In genomic region chr11:13966486-13966885, GRCh38 we compare ENCODE assay signal across 31 cellular contexts. TPM values are rescaled to one million over a fixed set of nuclear protein-coding genes. Genes with fewer than 3 reads are reported as not detected.
DNase-seq lines count a peak whose midpoint lies in the region; ATAC-seq and TF ChIP-seq lines count a peak whose summit lies in the region.
"Had no signal": no experiment of that assay in that cellular context is flagged by ENCODE, and none has a peak within 500 bp of the region (broad histone marks: within the 10 kb centered on the region; RNA-seq: fewer than 3 reads in every experiment).

No MANE protein-coding gene starts in this region.

- H3K9me3 Mint-ChIP-seq in Caco-2 (ENCODE audit: unreplicated experiment) (no peaks in the 10 kb centered on the region), nephron progenitor cell (no peaks in the 10 kb centered on the region)
- H3K9me3 Mint-ChIP-seq in stimulated activated memory B cell treated with anti-CD40 and anti-IgM and Interleukin-4, amounts not matched to agents 10 μg/mL and 1 μg/mL and 100 μg/mL, for 72 hours = no peaks in the 10 kb centered on the region
- H3K9me3 Mint-ChIP-seq: CD8-positive, alpha-beta T cell had no signal

- peak overlapping the region; percentile 76 for H3K27ac ChIP-seq in colonic mucosa
- peak overlapping the region; percentile 72 to 87 (median 86) for H3K27ac ChIP-seq in transverse colon
- H3K27ac ChIP-seq: 22Rv1, C4-2B, SJSA1 had no signal

- H3K4me3 ChIP-seq in Caco-2 (ENCODE audit: low read depth, low read length) (no peak overlapping the region), colonic mucosa (no peak overlapping the region), transverse colon (no peak overlapping the region)
- H3K4me3 ChIP-seq: GM12878, SJSA1 had no signal

- ATAC-seq in stimulated activated memory B cell treated with anti-CD40 and anti-IgM and Interleukin-4, amounts not matched to agents 10 μg/mL and 1 μg/mL and 100 μg/mL, for 72 hours = no peak
- ATAC-seq in GM21381 (IDR thresholded peaks at IDR 0.05; ENCODE audit: unreplicated experiment) = no peak
- ATAC-seq in GM18861 (IDR thresholded peaks at IDR 0.05; ENCODE audit: unreplicated experiment) = no peak
- ATAC-seq: CD8-positive, alpha-beta T cell; GM12878; PC-3 had no signal

- TF ChIP-seq EP300 in transverse colon (IDR thresholded peaks at IDR 0.05; ENCODE audit: low read depth) = no peak

- no peak overlapping the region for H3K4me3 Mint-ChIP-seq in Caco-2 (ENCODE audit: unreplicated experiment)
- H3K4me3 Mint-ChIP-seq in nephron progenitor cell = peak overlapping the region; percentile 89
- H3K4me3 Mint-ChIP-seq in stimulated activated memory B cell treated with anti-CD40 and anti-IgM and Interleukin-4, amounts not matched to agents 10 μg/mL and 1 μg/mL and 100 μg/mL, for 72 hours = no peak overlapping the region
- H3K4me3 Mint-ChIP-seq: B cell; CD8-positive, alpha-beta T cell had no signal

- H3K27ac Mint-ChIP-seq in Caco-2 (ENCODE audit: unreplicated experiment) (peak overlapping the region; percentile 60), nephron progenitor cell (no peak overlapping the region)
- H3K27ac Mint-ChIP-seq in stimulated activated memory B cell treated with anti-CD40 and anti-IgM and Interleukin-4, amounts not matched to agents 10 μg/mL and 1 μg/mL and 100 μg/mL, for 72 hours = no peak overlapping the region
- H3K27ac Mint-ChIP-seq: B cell; CD8-positive, alpha-beta T cell had no signal

- H3K9ac ChIP-seq in colonic mucosa (ENCODE audit: low read depth in 2 of 2, low read length in 2 of 2) = peak overlapping the region in 1 of 2 donors; percentile 82

- H3K36me3 Mint-ChIP-seq in Caco-2 (ENCODE audit: insufficient read depth, unreplicated experiment) (no peaks in the 10 kb centered on the region), nephron progenitor cell (ENCODE audit: low read depth) (no peaks in the 10 kb centered on the region)
- H3K36me3 Mint-ChIP-seq in stimulated activated memory B cell treated with anti-CD40 and anti-IgM and Interleukin-4, amounts not matched to agents 10 μg/mL and 1 μg/mL and 100 μg/mL, for 72 hours = no peaks in the 10 kb centered on the region
- H3K36me3 Mint-ChIP-seq: CD8-positive, alpha-beta T cell had no signal

- in situ Hi-C loops in transverse colon (cut with MboI; ENCODE audit: low pct_ligation_motif_present in 1 of 4, low pct_unique_long_range_greater_than_20kb in 1 of 4, low sequenced_read_pairs in 3 of 4) = no loop called here

- TF ChIP-seq CTCF in Caco-2 (IDR thresholded peaks at IDR 0.05; ENCODE audit: insufficient read depth in 1 of 2, low read depth in 1 of 2, low read length in 1 of 2, severe bottlenecking in 1 of 2, unreplicated experiment in 1 of 2) = no peak
- no peak for TF ChIP-seq CTCF in colonic mucosa (IDR thresholded peaks at IDR 0.05)
- no peak for TF ChIP-seq CTCF in nephron progenitor cell (IDR thresholded peaks at IDR 0.05)
- TF ChIP-seq CTCF in transverse colon (IDR thresholded peaks at IDR 0.05) = no peak

- H3K27me3 Mint-ChIP-seq in Caco-2 (ENCODE audit: insufficient read depth, unreplicated experiment) (no peaks in the 10 kb centered on the region), nephron progenitor cell (ENCODE audit: low read depth, poor library complexity) (peaks cover 42% of the 10 kb centered on the region)
- H3K27me3 Mint-ChIP-seq in stimulated activated memory B cell treated with anti-CD40 and anti-IgM and Interleukin-4, amounts not matched to agents 10 μg/mL and 1 μg/mL and 100 μg/mL, for 72 hours = peaks cover 34% of the 10 kb centered on the region

- no peak for TF ChIP-seq POLR2A in transverse colon (IDR thresholded peaks at IDR 0.05)

- H3K9me3 ChIP-seq in Caco-2 = no peaks in the 10 kb centered on the region
- no peaks in the 10 kb centered on the region for H3K9me3 ChIP-seq in colonic mucosa
- no peaks in the 10 kb centered on the region for H3K9me3 ChIP-seq in transverse colon
- H3K9me3 ChIP-seq: SJSA1 had no signal

- H3K27me3 ChIP-seq in Caco-2 (replicated peaks; ENCODE audit: control insufficient read depth, insufficient read depth, low read length) (no peaks in the 10 kb centered on the region), colonic mucosa (no peaks in the 10 kb centered on the region), transverse colon (peaks cover 26% of the 10 kb centered on the region)

- intact Hi-C loops in Caco-2 (cut with micrococcal nuclease; ENCODE audit: unreplicated experiment) = no loop called here
- intact Hi-C loops in colonic mucosa (cut with DNase I) = no loop called here
- intact Hi-C loops in transverse colon (cut with DNase I; ENCODE audit: low total_unique reads) = no loop called here

- POLR2A ChIA-PET in Caco-2 (lab: Charles Lee) = no interaction called here

- H3K36me3 ChIP-seq in Caco-2 (ENCODE audit: control insufficient read depth, insufficient read depth, low read length) (no peaks in the 10 kb centered on the region), colonic mucosa (no peaks in the 10 kb centered on the region), transverse colon (no peaks in the 10 kb centered on the region)

- H3K4me1 ChIP-seq in Caco-2 (peaks cover 45% of the 10 kb centered on the region), colonic mucosa (peaks cover 6% of the 10 kb centered on the region), transverse colon (peaks cover 2 to 72% (median 50%) of the 10 kb centered on the region in 4 donors)

- DNase-seq in Caco-2 (no peak), colonic mucosa (no peak), nephron progenitor cell (no peak), transverse colon (no peak)
- DNase-seq: CD8-positive, alpha-beta T cell; DMS 273 treated with DMSO at 0.1 percent for 48 hours; DMS79; EL; GDM1; KBM-7; MV-4-11; NCI-H1105 treated with DMSO at 0.1 percent for 48 hours; NCI-H146; NCI-H2029; NCI-H446; NCI-H524 treated with DMSO at 0.1 percent for 48 hours; NCI-H774; PC-3; Right ventricle myocardium superior; RPMI8226 had no signal

- H3K4me1 Mint-ChIP-seq in Caco-2 (ENCODE audit: low read depth, unreplicated experiment) (peaks cover 40% of the 10 kb centered on the region), nephron progenitor cell (peaks cover 63% of the 10 kb centered on the region)
- H3K4me1 Mint-ChIP-seq in stimulated activated memory B cell treated with anti-CD40 and anti-IgM and Interleukin-4, amounts not matched to agents 10 μg/mL and 1 μg/mL and 100 μg/mL, for 72 hours = peaks cover 10% of the 10 kb centered on the region

- CTCF ChIA-PET in Caco-2 (lab: Charles Lee) = interaction anchor here (1.0 kb wide), 1 partner anchor 285 kb away, joined by 3 read pairs; no protein-coding TSS in a partner anchor

- 82 to 100% methylated on average over 1 of the region's 1 CpG for WGBS in transverse colon (ENCODE audit: low coverage in 1 of 2), 2 donors

- BruUV-seq in Caco-2 (replicated peaks; lab: Mats Ljungman, UMichigan) = TSS peak; percentile 9

RNA-seq across cellular contexts. Expression of gene SPON1, which starts 4.0 kb away (rescaled TPM):
- total RNA-seq in Caco-2 (2022) (41.4 and 46.9 TPM in 2 replicates), colonic mucosa (10 to 100 TPM; 91.4 to 93.9 TPM), transverse colon (10 to 100 TPM; 42.6 to 74.0 (median 56.1) TPM)
- total RNA-seq: HT1080, LHCN-M2, MCF 10A, PC-3 had no signal
